ENCODE assay signal across 1 cellular context in the genomic region with DNA sequence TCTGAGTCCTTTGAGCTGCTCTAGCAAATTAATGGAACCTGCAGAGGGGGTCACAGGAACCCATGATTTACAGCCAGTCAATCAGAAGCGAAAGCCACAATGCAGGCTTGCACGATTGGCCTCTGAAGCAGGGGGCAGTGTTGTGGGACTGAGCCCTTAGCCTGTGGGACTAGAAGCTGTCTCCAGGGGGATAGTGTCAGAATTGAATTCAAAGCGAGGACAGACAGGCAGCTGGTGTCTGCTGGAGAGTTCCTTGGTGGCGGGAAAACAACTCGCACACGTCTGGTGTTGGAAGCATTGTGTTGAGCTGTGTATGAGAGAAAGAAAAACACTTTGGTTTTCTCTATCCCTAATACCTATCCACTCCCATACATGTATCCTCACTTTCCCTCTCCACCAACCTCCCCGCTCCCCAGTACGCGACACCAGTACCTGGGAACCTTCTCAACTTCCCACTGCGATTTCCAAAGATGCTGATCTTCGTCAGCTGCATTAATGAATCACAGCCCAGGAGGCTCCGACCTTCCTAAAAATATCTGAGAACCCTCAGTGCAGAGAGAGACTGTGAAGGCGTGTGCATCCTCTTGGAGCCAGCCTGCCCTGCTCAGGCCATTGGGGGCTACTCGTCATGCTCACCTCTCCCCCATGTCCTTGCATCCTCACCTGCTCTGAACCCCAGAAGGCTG.
TF ChIP-seq lines count a peak whose summit lies in the region.

No MANE protein-coding gene starts in this region.

TF ChIP-seq in GM23338, 12 proteins besides CTCF, POLR2A, EP300 and RAD21 (continued from another document):
- TF ChIP-seq EZH2phosphoT487 (IDR thresholded peaks at IDR 0.05; ENCODE audit: unreplicated experiment): no peak
- no peak for TF ChIP-seq EZH2 (IDR thresholded peaks at IDR 0.05; ENCODE audit: low read depth, unreplicated experiment)
- TF ChIP-seq, protein P1, sequence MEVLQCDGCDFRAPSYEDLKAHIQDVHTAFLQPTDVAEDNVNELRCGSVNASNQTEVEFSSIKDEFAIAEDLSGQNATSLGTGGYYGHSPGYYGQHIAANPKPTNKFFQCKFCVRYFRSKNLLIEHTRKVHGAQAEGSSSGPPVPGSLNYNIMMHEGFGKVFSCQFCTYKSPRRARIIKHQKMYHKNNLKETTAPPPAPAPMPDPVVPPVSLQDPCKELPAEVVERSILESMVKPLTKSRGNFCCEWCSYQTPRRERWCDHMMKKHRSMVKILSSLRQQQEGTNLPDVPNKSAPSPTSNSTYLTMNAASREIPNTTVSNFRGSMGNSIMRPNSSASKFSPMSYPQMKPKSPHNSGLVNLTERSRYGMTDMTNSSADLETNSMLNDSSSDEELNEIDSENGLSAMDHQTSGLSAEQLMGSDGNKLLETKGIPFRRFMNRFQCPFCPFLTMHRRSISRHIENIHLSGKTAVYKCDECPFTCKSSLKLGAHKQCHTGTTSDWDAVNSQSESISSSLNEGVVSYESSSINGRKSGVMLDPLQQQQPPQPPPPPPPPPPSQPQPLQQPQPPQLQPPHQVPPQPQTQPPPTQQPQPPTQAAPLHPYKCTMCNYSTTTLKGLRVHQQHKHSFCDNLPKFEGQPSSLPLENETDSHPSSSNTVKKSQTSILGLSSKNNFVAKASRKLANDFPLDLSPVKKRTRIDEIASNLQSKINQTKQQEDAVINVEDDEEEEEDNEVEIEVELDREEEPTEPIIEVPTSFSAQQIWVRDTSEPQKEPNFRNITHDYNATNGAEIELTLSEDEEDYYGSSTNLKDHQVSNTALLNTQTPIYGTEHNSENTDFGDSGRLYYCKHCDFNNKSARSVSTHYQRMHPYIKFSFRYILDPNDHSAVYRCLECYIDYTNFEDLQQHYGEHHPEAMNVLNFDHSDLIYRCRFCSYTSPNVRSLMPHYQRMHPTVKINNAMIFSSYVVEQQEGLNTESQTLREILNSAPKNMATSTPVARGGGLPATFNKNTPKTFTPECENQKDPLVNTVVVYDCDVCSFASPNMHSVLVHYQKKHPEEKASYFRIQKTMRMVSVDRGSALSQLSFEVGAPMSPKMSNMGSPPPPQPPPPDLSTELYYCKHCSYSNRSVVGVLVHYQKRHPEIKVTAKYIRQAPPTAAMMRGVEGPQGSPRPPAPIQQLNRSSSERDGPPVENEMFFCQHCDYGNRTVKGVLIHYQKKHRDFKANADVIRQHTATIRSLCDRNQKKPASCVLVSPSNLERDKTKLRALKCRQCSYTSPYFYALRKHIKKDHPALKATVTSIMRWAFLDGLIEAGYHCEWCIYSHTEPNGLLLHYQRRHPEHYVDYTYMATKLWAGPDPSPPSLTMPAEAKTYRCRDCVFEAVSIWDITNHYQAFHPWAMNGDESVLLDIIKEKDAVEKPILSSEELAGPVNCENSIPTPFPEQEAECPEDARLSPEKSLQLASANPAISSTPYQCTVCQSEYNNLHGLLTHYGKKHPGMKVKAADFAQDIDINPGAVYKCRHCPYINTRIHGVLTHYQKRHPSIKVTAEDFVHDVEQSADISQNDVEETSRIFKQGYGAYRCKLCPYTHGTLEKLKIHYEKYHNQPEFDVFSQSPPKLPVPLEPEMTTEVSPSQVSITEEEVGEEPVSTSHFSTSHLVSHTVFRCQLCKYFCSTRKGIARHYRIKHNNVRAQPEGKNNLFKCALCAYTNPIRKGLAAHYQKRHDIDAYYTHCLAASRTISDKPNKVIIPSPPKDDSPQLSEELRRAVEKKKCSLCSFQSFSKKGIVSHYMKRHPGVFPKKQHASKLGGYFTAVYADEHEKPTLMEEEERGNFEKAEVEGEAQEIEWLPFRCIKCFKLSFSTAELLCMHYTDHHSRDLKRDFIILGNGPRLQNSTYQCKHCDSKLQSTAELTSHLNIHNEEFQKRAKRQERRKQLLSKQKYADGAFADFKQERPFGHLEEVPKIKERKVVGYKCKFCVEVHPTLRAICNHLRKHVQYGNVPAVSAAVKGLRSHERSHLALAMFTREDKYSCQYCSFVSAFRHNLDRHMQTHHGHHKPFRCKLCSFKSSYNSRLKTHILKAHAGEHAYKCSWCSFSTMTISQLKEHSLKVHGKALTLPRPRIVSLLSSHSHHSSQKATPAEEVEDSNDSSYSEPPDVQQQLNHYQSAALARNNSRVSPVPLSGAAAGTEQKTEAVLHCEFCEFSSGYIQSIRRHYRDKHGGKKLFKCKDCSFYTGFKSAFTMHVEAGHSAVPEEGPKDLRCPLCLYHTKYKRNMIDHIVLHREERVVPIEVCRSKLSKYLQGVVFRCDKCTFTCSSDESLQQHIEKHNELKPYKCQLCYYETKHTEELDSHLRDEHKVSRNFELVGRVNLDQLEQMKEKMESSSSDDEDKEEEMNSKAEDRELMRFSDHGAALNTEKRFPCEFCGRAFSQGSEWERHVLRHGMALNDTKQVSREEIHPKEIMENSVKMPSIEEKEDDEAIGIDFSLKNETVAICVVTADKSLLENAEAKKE (CRISPR knock-in tag; IDR thresholded peaks at IDR 0.05): no peak
- no peak for TF ChIP-seq NANOG (IDR thresholded peaks at IDR 0.05; ENCODE audit: borderline replicate concordance)
